1 cellular context compared by ENCODE assay signal in genomic region chr4:76301068-76301774, GRCh38.
TF ChIP-seq lines count a peak whose summit lies in the region.

No MANE protein-coding gene starts in this region.

TF ChIP-seq in GM12878, 131 proteins besides CTCF, POLR2A, EP300 and RAD21 (continued from another document):
- TF ChIP-seq CUX1 (IDR thresholded peaks at IDR 0.05; ENCODE audit: insufficient replicate concordance, low read depth, low read length) (no peak), POLR2AphosphoS2 (IDR thresholded peaks at IDR 0.05; ENCODE audit: low read depth, low read length) (no peak), RUNX3 (IDR thresholded peaks at IDR 0.05; ENCODE audit: low read length) (peak; percentile 98), NRF1 (conservative IDR thresholded peaks at IDR 0.05; ENCODE audit: low read depth, low read length) (no peak), HCFC1 (IDR thresholded peaks at IDR 0.05; ENCODE audit: low read length) (no peak), ATF3 (IDR thresholded peaks at IDR 0.05; ENCODE audit: borderline replicate concordance, extremely low read depth, low read depth, low read length) (no peak), ZNF687 (IDR thresholded peaks at IDR 0.05) (no peak), E2F4 (IDR thresholded peaks at IDR 0.05; ENCODE audit: low read depth, low read length) (no peak), NR2C1 (IDR thresholded peaks at IDR 0.05) (no peak), IKZF1 (conservative IDR thresholded peaks at IDR 0.05) (no peak; the same call in 1 of the 2 replicates), SMAD1 (IDR thresholded peaks at IDR 0.05; ENCODE audit: low read depth, partially characterized antibody) (no peak), CREM (IDR thresholded peaks at IDR 0.05; ENCODE audit: low read depth) (no peak), BHLHE40 (IDR thresholded peaks at IDR 0.05; ENCODE audit: borderline replicate concordance in 1 of 2, low read depth in 2 of 2, low read length in 1 of 2) (no peak; a peak in 1 of 4 replicates), HDAC6 (IDR thresholded peaks at IDR 0.05; ENCODE audit: unreplicated experiment) (no peak), ATF7 (IDR thresholded peaks at IDR 0.05; ENCODE audit: low read depth) (peak; percentile 77), NFXL1 (IDR thresholded peaks at IDR 0.05; ENCODE audit: borderline replicate concordance) (no peak), NFYA (IDR thresholded peaks at IDR 0.05; ENCODE audit: borderline replicate concordance, low read depth, low read length) (no peak), WRNIP1 (IDR thresholded peaks at IDR 0.05; ENCODE audit: borderline replicate concordance, low read depth, low read length) (no peak), ZSCAN29 (IDR thresholded peaks at IDR 0.05) (no peak), MTA3 (IDR thresholded peaks at IDR 0.05; ENCODE audit: borderline replicate concordance, low read length) (peak; percentile 82; the same call in 1 of the 2 replicates), ZBTB4 (CRISPR knock-in tag; IDR thresholded peaks at IDR 0.05) (no peak), SUZ12 (IDR thresholded peaks at IDR 0.05; ENCODE audit: unreplicated experiment) (no peak), NR2F1 (conservative IDR thresholded peaks at IDR 0.05) (0 out of 2 replicates have a peak, but pooled peaks have one; percentile 45), HSF1 (IDR thresholded peaks at IDR 0.05; ENCODE audit: low read depth, low read length) (no peak), DPF2 (IDR thresholded peaks at IDR 0.05) (no peak), USF1 (IDR thresholded peaks at IDR 0.05; ENCODE audit: borderline replicate concordance, extremely low read length, insufficient read depth, low read depth, low read length) (no peak), BRCA1 (IDR thresholded peaks at IDR 0.05; ENCODE audit: low read depth, low read length) (no peak), HDGF (IDR thresholded peaks at IDR 0.05) (no peak), SRF (IDR thresholded peaks at IDR 0.05; ENCODE audit: low read depth in 2 of 2, low read length in 2 of 2) (no peak), BCLAF1 (IDR thresholded peaks at IDR 0.05) (no peak), RCOR1 (conservative IDR thresholded peaks at IDR 0.05; ENCODE audit: low read depth, low read length) (no peak)
